Comparison of ENCODE assay signal across 8 cellular contexts in the genomic region with DNA sequence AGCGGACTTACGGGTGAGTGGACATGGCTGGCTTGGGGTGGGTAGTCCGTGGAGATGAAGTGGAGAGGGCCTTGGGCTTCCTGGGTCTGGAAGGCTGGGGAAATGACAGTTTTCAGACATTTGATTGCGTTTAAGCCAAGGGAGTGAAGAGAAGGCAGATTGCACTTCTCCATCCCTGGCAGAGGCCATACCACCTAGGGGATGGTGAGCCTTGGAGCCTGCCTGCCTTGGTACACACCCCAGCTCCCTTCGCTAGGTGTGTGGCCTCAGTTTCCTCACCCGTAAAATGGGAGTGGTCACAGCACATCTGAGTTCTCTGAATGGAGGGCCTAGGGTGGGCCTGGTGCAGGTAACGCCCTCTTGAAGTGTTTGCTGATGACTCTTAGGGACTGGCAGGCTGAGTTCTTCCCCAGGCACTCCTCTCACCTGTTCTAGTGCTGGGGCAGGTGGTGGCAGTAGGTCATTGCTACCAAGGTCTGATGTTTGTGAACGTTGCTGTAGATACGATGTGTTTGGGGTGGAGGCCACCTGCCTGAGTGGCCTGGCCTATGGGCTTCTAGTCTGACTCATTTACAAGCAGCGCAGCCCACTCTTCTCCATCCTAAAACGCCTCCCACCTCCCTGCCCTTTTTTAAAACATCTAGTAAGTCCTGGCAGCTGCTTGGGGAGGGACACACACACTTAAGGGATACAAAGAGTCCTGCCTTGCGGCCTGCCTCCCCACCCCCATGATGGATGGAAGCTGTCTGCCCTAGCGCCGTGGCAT. TPM values are rescaled to one million over a fixed set of nuclear protein-coding genes. Genes with fewer than 3 reads are reported as not detected.
DNase-seq lines count a peak whose midpoint lies in the region; ATAC-seq, FAIRE-seq and TF ChIP-seq lines count a peak whose summit lies in the region.

No MANE protein-coding gene starts in this region.

- H4K8ac ChIP-seq in H1 (ENCODE audit: extremely low read depth, insufficient read depth, low read length), result no peak overlapping the region; the same call in 1 of the 2 replicates

- H4K20me1 ChIP-seq in GM23338 (replicated peaks; ENCODE audit: insufficient read depth) (peaks cover 23% of the 10 kb centered on the region), H1 (replicated peaks in 1 of 2; ENCODE audit: control insufficient read depth in 1 of 2, insufficient read depth in 2 of 2, low read length in 2 of 2) (peaks cover 23 to 35% of the 10 kb centered on the region in 2 experiments)

- no peak overlapping the region for H3K56ac ChIP-seq in H1 (replicated peaks; ENCODE audit: insufficient read length, low read depth, low read length)

- H3K79me2 ChIP-seq in GM23338 (replicated peaks; ENCODE audit: insufficient read depth), result peaks cover 59% of the 10 kb centered on the region
- peaks cover 5 to 60% of the 10 kb centered on the region in 2 experiments; a peak in 3 of 4 replicates for H3K79me2 ChIP-seq in H1 (ENCODE audit: control insufficient read depth in 1 of 2, insufficient read depth in 2 of 2, low read length in 2 of 2)

- H3K79me1 ChIP-seq in H1 (ENCODE audit: low read depth, low read length), result peaks cover 32% of the 10 kb centered on the region

- CTCF ChIA-PET in H1 (lab: Charles Lee; ENCODE audit: partially characterized antibody), result interaction anchor here (0.6 to 2.0 kb wide), 4 partner anchors 22 to 102 kb away, joined by 3 to 5 read pairs (median 4); no protein-coding TSS in a partner anchor

- FAIRE-seq in H1 (lab: Jason Lieb, UNC), result no peak

- H3K23me2 ChIP-seq in H1 (ENCODE audit: low read depth, low read length), result peaks cover 5% of the 10 kb centered on the region; the same call in 1 of the 2 replicates

- H3K36me3 ChIP-seq in GM23338 (ENCODE audit: insufficient read depth) (peaks cover 7% of the 10 kb centered on the region; the same call in 1 of the 2 replicates), H1 (ENCODE audit: control insufficient read depth in 2 of 4, insufficient read depth in 4 of 4, low read length in 3 of 4) (peaks cover 15 to 41% (median 21%) of the 10 kb centered on the region in 4 experiments; a peak in 7 of 8 replicates), psoas muscle (ENCODE audit: insufficient read depth in 1 of 2, low read depth in 1 of 2) (peaks cover 0 to 43% of the 10 kb centered on the region in 2 donors)

- TF ChIP-seq RAD21 in H1 (IDR thresholded peaks at IDR 0.05 in 1 of 2, conservative IDR thresholded peaks at IDR 0.05 in 1 of 2; ENCODE audit: low read depth in 2 of 2, low read length in 2 of 2), result no peak

- H2AFZ ChIP-seq in GM23338 (no peak overlapping the region), H1 (ENCODE audit: low read length) (no peak overlapping the region)

- H3K18ac ChIP-seq in H1 (ENCODE audit: extremely low read depth, low read length), result peak overlapping the region; percentile 32; the same call in 1 of the 2 replicates

- 0 out of 2 replicates have a peak overlapping the region, but pooled peaks have one; percentile 68 for H2BK5ac ChIP-seq in H1 (ENCODE audit: low read depth, low read length)

- H3K27me3 Mint-ChIP-seq in GM23338 (ENCODE audit: insufficient read depth, low read depth, poor library complexity), result peaks cover 14% of the 10 kb centered on the region

- H3K4me2 ChIP-seq in GM23338 (peak overlapping the region; percentile 91; the same call in 1 of the 2 replicates), H1 (ENCODE audit: insufficient read depth in 1 of 2, low read depth in 2 of 2, low read length in 2 of 2) (peak overlapping the region in 1 of 2 experiments; percentile 58; a peak in 1 of 4 replicates)

- H3K27me3 ChIP-seq in GM23338 (ENCODE audit: insufficient read depth), result no peaks in the 10 kb centered on the region; the same call in 1 of the 2 replicates
- H3K27me3 ChIP-seq in H1 (replicated peaks in 1 of 4; ENCODE audit: control insufficient read depth in 3 of 4, extremely low read depth in 1 of 4, insufficient read depth in 3 of 4, low read length in 3 of 4), result peaks cover 0 to 10% (median 4%) of the 10 kb centered on the region in 4 experiments; a peak in 4 of 7 replicates
- no peaks in the 10 kb centered on the region for H3K27me3 ChIP-seq in psoas muscle (ENCODE audit: insufficient read depth in 3 of 3, low read length in 2 of 3)

- peak overlapping the region; percentile 44; the same call in 1 of the 2 replicates for H3K27ac Mint-ChIP-seq in GM23338

- TF ChIP-seq POLR2A in H1 (IDR thresholded peaks at IDR 0.05; ENCODE audit: control extremely low read depth in 1 of 2, low read depth in 2 of 2, low read length in 2 of 2), result no peak

- POLR2A ChIA-PET in H1 (lab: Charles Lee; ENCODE audit: partially characterized antibody), result interaction anchor here (1.0 to 3.2 kb wide), 5 partner anchors 8 to 25 kb away, joined by 3 to 11 read pairs (median 3); no protein-coding TSS in a partner anchor

- H3K23ac ChIP-seq in H1 (ENCODE audit: insufficient read length), result no peak overlapping the region

- H4K91ac ChIP-seq in H1 (replicated peaks; ENCODE audit: insufficient read length, low read length), result no peak overlapping the region

- no peak overlapping the region for H2BK15ac ChIP-seq in H1 (ENCODE audit: low read length)

- H3K4me3 ChIP-seq in GM23338 (peak overlapping the region; percentile 74; the same call in 1 of the 2 replicates), H1 (ENCODE audit: extremely low read depth in 1 of 4, insufficient read depth in 2 of 4, low read depth in 3 of 4, low read length in 4 of 4) (no peak overlapping the region), psoas muscle (peak overlapping the region; percentile 77)

- no peaks in the 10 kb centered on the region for H3F3A ChIP-seq in GM23338 (replicated peaks; ENCODE audit: low read depth)

- peak overlapping the region; percentile 92 for H3K4me3 Mint-ChIP-seq in GM23338

- DNase-seq in GM23338 (ENCODE audit: low spot score), result no peak
- DNase-seq in NCI-H510A (lab: John Stamatoyannopoulos, UW), result peak; percentile 87
- DNase-seq in H1 (ENCODE audit: low read depth in 1 of 2, low spot score in 2 of 2), result no peak
- DNase-seq in psoas muscle, result peak; percentile 19 to 43
- DNase-seq in SIG-M5 (lab: John Stamatoyannopoulos, UW), result no peak
- DNase-seq in activated effector memory CD4-positive, alpha-beta T cell treated with anti-CD3 and anti-CD28 coated beads, Interleukin-2, amount 50 U/mL, for 16 hours, result no peak

- ATAC-seq in GM23338 (no peak), psoas muscle (no peak), HG03139 (IDR thresholded peaks at IDR 0.05; ENCODE audit: unreplicated experiment) (no peak), HG03097 (IDR thresholded peaks at IDR 0.05; ENCODE audit: low FRiP score, unreplicated experiment) (no peak)

- H3K9me3 ChIP-seq in H1 (ENCODE audit: insufficient read depth in 2 of 2, low read depth in 1 of 2, low read length in 1 of 2), result no peaks in the 10 kb centered on the region
- H3K9me3 ChIP-seq in psoas muscle, result no peaks in the 10 kb centered on the region

- H2BK12ac ChIP-seq in H1 (ENCODE audit: low read depth, low read length), result no peak overlapping the region

- H3K4me1 ChIP-seq in GM23338 (ENCODE audit: insufficient read depth) (peaks cover 2% of the 10 kb centered on the region; the same call in 1 of the 2 replicates), H1 (replicated peaks in 1 of 4; ENCODE audit: control insufficient read depth in 3 of 4, insufficient read depth in 4 of 4, low read length in 3 of 4) (peaks cover 5 to 27% (median 18%) of the 10 kb centered on the region in 4 experiments), psoas muscle (peaks cover 59% of the 10 kb centered on the region)

- no peaks in the 10 kb centered on the region for H3K9me3 Mint-ChIP-seq in GM23338

- intact Hi-C loops in psoas muscle (cut with DNase I), result no loop called here

- H4K5ac ChIP-seq in H1 (ENCODE audit: insufficient read length, low read depth, low read length), result no peak overlapping the region

- H3K9me2 ChIP-seq in GM23338 (ENCODE audit: insufficient read depth), result no peaks in the 10 kb centered on the region

- peak overlapping the region; percentile 7; the same call in 1 of the 2 replicates for H2AK5ac ChIP-seq in H1 (ENCODE audit: low read depth, low read length)

- 90% methylated on average over 14 of the region's 14 CpGs; no CpG with 5 or more reads in 1 of the 2 experiments for WGBS in H1 (ENCODE audit: extremely low coverage in 1 of 2, insufficient coverage in 1 of 2, insufficient read length in 1 of 2, insufficient replicate concordance in 2 of 2, low coverage in 1 of 2, low lambda C conversion rate in 2 of 2, missing lambda C conversion rate in 1 of 2), 2 experiments
- WGBS in psoas muscle, 3 donors, result 60 to 79% (median 67%) methylated on average over 14 of the region's 14 CpGs

- no peak overlapping the region for H3K9ac ChIP-seq in H1 (replicated peaks in 1 of 4; ENCODE audit: extremely low read depth in 1 of 4, low read depth in 3 of 4, low read length in 3 of 4)

- no peak overlapping the region for H3K4ac ChIP-seq in H1 (replicated peaks; ENCODE audit: insufficient read length, low read depth, low read length)

- peaks cover 42% of the 10 kb centered on the region for H3K4me1 Mint-ChIP-seq in GM23338

- TF ChIP-seq CTCF in GM23338 (conservative IDR thresholded peaks at IDR 0.05; ENCODE audit: low read depth in 2 of 2), result no peak
- TF ChIP-seq CTCF in H1 (IDR thresholded peaks at IDR 0.05; ENCODE audit: control extremely low read depth in 1 of 3, insufficient read depth in 1 of 3, low read depth in 1 of 3, low read length in 3 of 3), result no peak
- TF ChIP-seq CTCF in psoas muscle (IDR thresholded peaks at IDR 0.05), result no peak

- no peak overlapping the region for H2BK120ac ChIP-seq in H1 (replicated peaks; ENCODE audit: low read depth, low read length)

- no peak overlapping the region for H3K27ac ChIP-seq in GM23338 (ENCODE audit: low read depth)
- no peak overlapping the region for H3K27ac ChIP-seq in H1 (ENCODE audit: low read depth, low read length)
- H3K27ac ChIP-seq in psoas muscle, result peak overlapping the region; percentile 92

- H3K14ac ChIP-seq in H1 (ENCODE audit: insufficient read length), result no peak overlapping the region

- no peak overlapping the region for H2BK20ac ChIP-seq in H1 (ENCODE audit: low read length)

- TF ChIP-seq EP300 in H1 (IDR thresholded peaks at IDR 0.05; ENCODE audit: borderline replicate concordance in 1 of 2, low read depth in 2 of 2, low read length in 2 of 2), result no peak

- peaks cover 51% of the 10 kb centered on the region for H3K36me3 Mint-ChIP-seq in GM23338 (ENCODE audit: low read depth)

RNA-seq across cellular contexts. Expression of a gene that starts 2.3 kb away (rescaled TPM):
- 77.6 and 80.5 TPM in 2 replicates for total RNA-seq in GM23338 (2014; rRNA removed; shearing (Covaris generic))
- 22.9 and 32.6 TPM in 2 replicates for polyA plus RNA-seq in GM23338 (2016; fragmentation: Nextera tagmentation; extraction: Ambion mirVana)
- total RNA-seq in H1 (2021; fragmentation: NEBNext Ultra II Directional; extraction: Animal tissue kit (Norgen Biotek cat#: 25700)), result 57.7 and 60.1 TPM in 2 replicates
- polyA plus RNA-seq in H1 (2011; rRNA removed), result 109 and 131 TPM in 2 replicates
- polyA plus RNA-seq in H1 (2011; cell fraction: cytosol; rRNA removed), result 71.9 TPM
- polyA plus RNA-seq in H1 (2011; cell fraction: nucleus; rRNA removed), result 75.2 TPM
- 32.3 to 58.0 TPM (median 56.1 TPM) in 4 replicates for polyA plus RNA-seq in H1 (2012, experiment 1 of 2)
- 61.6 TPM for polyA plus RNA-seq in H1 (2012, experiment 2 of 2)
- polyA plus RNA-seq in H1 (2013, experiment 1 of 2), result 53.7 TPM
- polyA plus RNA-seq in H1 (2013, experiment 2 of 2), result 52.7 TPM
- polyA minus RNA-seq in H1 (2011; rRNA and poly(A)+ RNA removed), result 16.3 and 19.0 TPM in 2 replicates
- polyA minus RNA-seq in H1 (2011; cell fraction: cytosol; rRNA and poly(A)+ RNA removed), result 49.0 TPM
- polyA minus RNA-seq in H1 (2011; cell fraction: nucleus; rRNA and poly(A)+ RNA removed), result 23.7 TPM
- total RNA-seq in psoas muscle, result 100 to 1,000 TPM in 2 of 4 donors, 10 to 100 TPM in 2; 73.2 to 202 (median 93.0) TPM
- 100 to 1,000 TPM; 135 to 308 (median 144) TPM for polyA plus RNA-seq in psoas muscle

RNA-seq across cellular contexts. Expression of a gene that starts 42.4 kb away (rescaled TPM):
- total RNA-seq in GM23338 (2014; rRNA removed; shearing (Covaris generic)), result 43.3 and 59.7 TPM in 2 replicates
- polyA plus RNA-seq in GM23338 (2016; fragmentation: Nextera tagmentation; extraction: Ambion mirVana), result 33.0 and 35.4 TPM in 2 replicates
- total RNA-seq in H1 (2021; fragmentation: NEBNext Ultra II Directional; extraction: Animal tissue kit (Norgen Biotek cat#: 25700)), result 33.0 and 35.9 TPM in 2 replicates
- 44.9 and 58.8 TPM in 2 replicates for polyA plus RNA-seq in H1 (2011; rRNA removed)
- polyA plus RNA-seq in H1 (2011; cell fraction: cytosol; rRNA removed), result 50.7 TPM
- 39.7 TPM for polyA plus RNA-seq in H1 (2011; cell fraction: nucleus; rRNA removed)
- polyA plus RNA-seq in H1 (2012, experiment 1 of 2), result 38.3 to 45.8 TPM (median 41.2 TPM) in 4 replicates
- polyA plus RNA-seq in H1 (2012, experiment 2 of 2), result 20.3 TPM
- 20.4 TPM for polyA plus RNA-seq in H1 (2013, experiment 1 of 2)
- polyA plus RNA-seq in H1 (2013, experiment 2 of 2), result 17.4 TPM
- polyA minus RNA-seq in H1 (2011; rRNA and poly(A)+ RNA removed), result 69.3 and 70.1 TPM in 2 replicates
- polyA minus RNA-seq in H1 (2011; cell fraction: cytosol; rRNA and poly(A)+ RNA removed), result 23.9 TPM
- polyA minus RNA-seq in H1 (2011; cell fraction: nucleus; rRNA and poly(A)+ RNA removed), result 69.1 TPM
- total RNA-seq in psoas muscle, result 10 to 100 TPM in 3 of 4 donors, 1 to 10 TPM in 1; 9.1 to 17.3 (median 14.4) TPM
- 10 to 100 TPM; 13.9 to 23.6 (median 18.9) TPM for polyA plus RNA-seq in psoas muscle

Comparison
In these comparisons a context has a peak if more than half of its experiments do, and no peak if none do; other contexts are left out.
1. DNase-seq: peak in NCI-H510A (single experiment) and psoas muscle (2 of 2); none in GM23338 (single experiment), H1 (0 of 2), SIG-M5 (single experiment) and activated effector memory CD4-positive, alpha-beta T cell treated with anti-CD3 and anti-CD28 coated beads, Interleukin-2, amount 50 U/mL, for 16 hours (single experiment).
2. H3K4me3 ChIP-seq: peak in GM23338 (single experiment) and psoas muscle (single experiment); none in H1 (0 of 4).